In genomic region chr6:117906905-117907599, GRCh38 we compare ENCODE assay signal across 1 cellular context.
A peak's percentile ranks its signal among the peaks of the same experiment; 100 is the strongest.
TF ChIP-seq lines count a peak whose summit lies in the region.

SLC35F1 (plus strand) TSS chr6:117907264.

TF ChIP-seq in GM12878, 131 proteins besides CTCF, POLR2A, EP300 and RAD21 (continued from another document):
- TF ChIP-seq REST (IDR thresholded peaks at IDR 0.05; ENCODE audit: low read depth, low read length): peak; percentile 87
- TF ChIP-seq NR2C2 (IDR thresholded peaks at IDR 0.05; ENCODE audit: borderline replicate concordance, control insufficient read depth, insufficient read length, low read depth): no peak
- TF ChIP-seq HDAC6 (IDR thresholded peaks at IDR 0.05; ENCODE audit: unreplicated experiment): peak; percentile 77
